In genomic region chr4:37682701-37683401, GRCh38 we compare ENCODE assay signal across 9 cellular contexts. TPM values are rescaled to one million over a fixed set of nuclear protein-coding genes. Genes with fewer than 3 reads are reported as not detected.
DNase-seq lines count a peak whose midpoint lies in the region; ATAC-seq and TF ChIP-seq lines count a peak whose summit lies in the region.
"Had no signal": no experiment of that assay in that cellular context is flagged by ENCODE, and none has a peak within 500 bp of the region (broad histone marks: within the 10 kb centered on the region; RNA-seq: fewer than 3 reads in every experiment).

No MANE protein-coding gene starts in this region.

- H3K27me3 Mint-ChIP-seq in activated T-helper 2 cell treated with anti-CD3 and anti-CD28 coated beads, Interferon-gamma antibody, Interleukin-2, Interleukin-4, amounts not matched to agents 10 μg/mL and 5 μg/mL and 100 μg/mL, durations not matched to agents 14 hours and 24 hours and 36 hours (ENCODE audit: low read depth), result no peaks in the 10 kb centered on the region
- H3K27me3 Mint-ChIP-seq in endothelial cell (ENCODE audit: unreplicated experiment), result peaks cover 9% of the 10 kb centered on the region

- in situ Hi-C loops in gastrocnemius medialis (cut with MboI; ENCODE audit: low sequenced_read_pairs in 4 of 4), result no loop called here

- DNase-seq in NOMO-1 treated with DMSO at 0.1 percent for 48 hours (lab: John Stamatoyannopoulos, UW; ENCODE audit: unreplicated experiment) (peak; percentile 73), NOMO-1 treated with dmso at 0.1 percent for 144 hours (lab: John Stamatoyannopoulos, UW; ENCODE audit: unreplicated experiment) (no peak), gastrocnemius medialis (no peak), DMS 273 (lab: John Stamatoyannopoulos, UW; ENCODE audit: unreplicated experiment) (no peak), endothelial cell (ENCODE audit: low spot score) (no peak), foreskin melanocyte (no peak)
- no peak for DNase-seq in activated T-helper 2 cell treated with anti-CD3 and anti-CD28 coated beads, Interferon-gamma antibody, Interleukin-2, Interleukin-4, amounts not matched to agents 10 μg/mL and 5 μg/mL and 100 μg/mL, durations not matched to agents 14 hours and 24 hours and 36 hours (ENCODE audit: low spot score)

- H3K4me3 Mint-ChIP-seq in activated T-helper 2 cell treated with anti-CD3 and anti-CD28 coated beads, Interferon-gamma antibody, Interleukin-2, Interleukin-4, amounts not matched to agents 10 μg/mL and 5 μg/mL and 100 μg/mL, durations not matched to agents 14 hours and 24 hours and 36 hours (ENCODE audit: low read depth), result peak overlapping the region; percentile 72
- H3K4me3 Mint-ChIP-seq in endothelial cell (ENCODE audit: unreplicated experiment), result no peak overlapping the region

- no peaks in the 10 kb centered on the region for H3K27me3 ChIP-seq in gastrocnemius medialis

- TF ChIP-seq CTCF in gastrocnemius medialis (IDR thresholded peaks at IDR 0.05 in 4 of 5, conservative IDR thresholded peaks at IDR 0.05 in 1 of 5), result peak in 2 of 5 experiments; percentile 25 to 26
- no peak for TF ChIP-seq CTCF in endothelial cell (IDR thresholded peaks at IDR 0.05; ENCODE audit: unreplicated experiment)

- H3K4me3 ChIP-seq in gastrocnemius medialis, result no peak overlapping the region

- intact Hi-C loops in activated T-helper 2 cell treated with anti-CD3 and anti-CD28 coated beads, Interferon-gamma antibody, Interleukin-2, Interleukin-4, amounts not matched to agents 10 μg/mL and 5 μg/mL and 100 μg/mL, durations not matched to agents 14 hours and 24 hours and 36 hours (cut with micrococcal nuclease), result loop anchor here (1.0 to 10.0 kb wide), 9 partner anchors 8 to 1172 kb away; partner anchors contain the start of genes KLF3, TBC1D1 and TLR6
- intact Hi-C loops in gastrocnemius medialis (cut with DNase I; ENCODE audit: low total_unique reads), result loop anchor here (1.0 to 10.0 kb wide), 3 partner anchors 80 to 1182 kb away; partner anchors contain the start of genes FAM114A1 and KLF3

- H3K4me1 ChIP-seq in gastrocnemius medialis, result peaks cover 36 to 43% of the 10 kb centered on the region in 2 donors

- peaks cover 45% of the 10 kb centered on the region for H3K36me3 Mint-ChIP-seq in activated T-helper 2 cell treated with anti-CD3 and anti-CD28 coated beads, Interferon-gamma antibody, Interleukin-2, Interleukin-4, amounts not matched to agents 10 μg/mL and 5 μg/mL and 100 μg/mL, durations not matched to agents 14 hours and 24 hours and 36 hours (ENCODE audit: low read depth)
- no peaks in the 10 kb centered on the region for H3K36me3 Mint-ChIP-seq in endothelial cell (ENCODE audit: low read depth, unreplicated experiment)

- no peaks in the 10 kb centered on the region for H3K9me3 ChIP-seq in gastrocnemius medialis

- peak overlapping the region; percentile 42 to 55 (median 47) for H3K27ac ChIP-seq in gastrocnemius medialis
- H3K27ac ChIP-seq: 22Rv1 had no signal

- no peaks in the 10 kb centered on the region for H3K9me3 Mint-ChIP-seq in activated T-helper 2 cell treated with anti-CD3 and anti-CD28 coated beads, Interferon-gamma antibody, Interleukin-2, Interleukin-4, amounts not matched to agents 10 μg/mL and 5 μg/mL and 100 μg/mL, durations not matched to agents 14 hours and 24 hours and 36 hours
- no peaks in the 10 kb centered on the region for H3K9me3 Mint-ChIP-seq in endothelial cell (ENCODE audit: unreplicated experiment)

- TF ChIP-seq POLR2A in gastrocnemius medialis (IDR thresholded peaks at IDR 0.05), result no peak

- ATAC-seq in HG03135 (IDR thresholded peaks at IDR 0.05; ENCODE audit: unreplicated experiment), result peak; percentile 19
- ATAC-seq in gastrocnemius medialis, result no peak

- H3K27ac Mint-ChIP-seq in activated T-helper 2 cell treated with anti-CD3 and anti-CD28 coated beads, Interferon-gamma antibody, Interleukin-2, Interleukin-4, amounts not matched to agents 10 μg/mL and 5 μg/mL and 100 μg/mL, durations not matched to agents 14 hours and 24 hours and 36 hours, result peak overlapping the region; percentile 76
- no peak overlapping the region for H3K27ac Mint-ChIP-seq in endothelial cell (ENCODE audit: unreplicated experiment)

- peaks cover 43% of the 10 kb centered on the region for H3K4me1 Mint-ChIP-seq in activated T-helper 2 cell treated with anti-CD3 and anti-CD28 coated beads, Interferon-gamma antibody, Interleukin-2, Interleukin-4, amounts not matched to agents 10 μg/mL and 5 μg/mL and 100 μg/mL, durations not matched to agents 14 hours and 24 hours and 36 hours (ENCODE audit: low read depth)
- H3K4me1 Mint-ChIP-seq in endothelial cell (ENCODE audit: unreplicated experiment), result peaks cover 19% of the 10 kb centered on the region

- no peaks in the 10 kb centered on the region for H3K36me3 ChIP-seq in gastrocnemius medialis

RNA-seq across cellular contexts. Expression of gene RELL1, which starts 3.3 kb away (rescaled TPM):
- 19.3 and 22.2 TPM in 2 replicates for total RNA-seq in activated T-helper 2 cell treated with anti-CD3 and anti-CD28 coated beads, Interferon-gamma antibody, Interleukin-2, Interleukin-4, amounts not matched to agents 10 μg/mL and 5 μg/mL and 100 μg/mL, durations not matched to agents 14 hours and 24 hours and 36 hours
- total RNA-seq in gastrocnemius medialis, result 10 to 100 TPM; 13.7 to 36.3 (median 27.8) TPM
- total RNA-seq in endothelial cell (ENCODE audit: unreplicated experiment), result 36.6 TPM
